ENCODE assay signal across 17 cellular contexts in the genomic region with DNA sequence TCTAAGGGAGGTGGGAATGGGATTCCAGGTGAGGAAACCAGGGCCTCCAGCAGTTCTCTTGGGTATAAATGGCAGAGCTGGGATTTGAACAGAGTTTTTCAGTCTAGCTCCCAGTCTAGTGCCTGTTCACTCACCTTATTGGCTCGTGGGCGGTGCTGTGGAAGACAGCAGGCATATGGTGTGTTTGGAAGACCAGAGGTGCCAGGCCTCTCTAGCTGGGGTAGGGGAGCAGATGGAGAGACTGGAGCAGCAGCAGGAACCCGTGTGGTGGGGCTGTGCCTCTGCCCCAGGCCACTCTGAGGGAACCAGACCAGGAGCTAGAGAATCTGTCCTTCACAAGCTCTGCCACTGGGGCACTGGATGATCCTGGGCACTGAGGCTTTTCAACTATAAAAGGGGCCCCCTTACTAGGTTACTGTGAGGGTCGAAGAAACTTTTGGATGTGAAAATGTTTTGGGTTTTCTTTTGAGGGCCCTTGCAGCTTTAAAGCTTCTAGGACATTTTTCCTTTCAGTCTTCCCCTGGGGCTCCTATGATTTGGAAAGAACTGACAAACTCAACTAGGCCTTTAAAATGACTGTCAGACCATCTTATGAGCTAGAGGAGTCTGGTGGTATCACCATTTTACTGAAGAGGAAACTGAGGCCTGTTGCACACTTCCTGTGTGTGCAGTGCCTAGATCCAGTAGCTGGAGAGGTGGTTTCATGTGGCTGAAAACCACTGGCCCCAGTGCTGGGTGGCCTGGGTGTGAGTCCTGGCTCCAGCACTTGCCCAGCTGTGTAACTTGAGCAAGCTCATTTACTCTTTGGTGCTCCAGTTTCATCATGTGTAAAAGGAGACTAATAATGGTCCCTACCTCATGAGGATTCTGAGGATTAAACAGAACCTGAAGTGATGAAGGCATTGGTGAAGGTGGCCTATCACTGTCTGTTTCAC. TPM values are rescaled to one million over a fixed set of nuclear protein-coding genes. Genes with fewer than 3 reads are reported as not detected.
DNase-seq lines count a peak whose midpoint lies in the region; ATAC-seq and TF ChIP-seq lines count a peak whose summit lies in the region.
"Had no signal": no experiment of that assay in that cellular context is flagged by ENCODE, and none has a peak within 500 bp of the region (broad histone marks: within the 10 kb centered on the region; RNA-seq: fewer than 3 reads in every experiment).

No MANE protein-coding gene starts in this region.

- H2BK20ac ChIP-seq in IMR-90 (ENCODE audit: low read depth, low read length), result no peak overlapping the region

- H3K18ac ChIP-seq in IMR-90 (ENCODE audit: low read depth, low read length), result no peak overlapping the region

- no peak overlapping the region for H2BK15ac ChIP-seq in IMR-90 (ENCODE audit: low read depth, low read length)

- H3K27me3 ChIP-seq in IMR-90 (ENCODE audit: control insufficient read depth, insufficient read depth, low read length), result peaks cover 18% of the 10 kb centered on the region
- H3K27me3 ChIP-seq in endodermal cell (ENCODE audit: control insufficient read depth, insufficient read depth, low read length, poor library complexity, severe bottlenecking), result no peaks in the 10 kb centered on the region

- H3K27ac ChIP-seq in IMR-90 (ENCODE audit: insufficient read depth, low read length) (no peak overlapping the region), endodermal cell (ENCODE audit: low read depth, low read length) (no peak overlapping the region)
- H3K27ac ChIP-seq: SK-N-MC had no signal

- H3K4me3 ChIP-seq in IMR-90 (ENCODE audit: insufficient read depth, low read depth, low read length), result no peak overlapping the region
- H3K4me3 ChIP-seq in endodermal cell (ENCODE audit: low read length), result no peak overlapping the region
- H3K4me3 ChIP-seq: SK-N-MC had no signal

- H3K36me3 Mint-ChIP-seq in endodermal cell (ENCODE audit: low read depth), result no peaks in the 10 kb centered on the region
- no peaks in the 10 kb centered on the region for H3K36me3 Mint-ChIP-seq in stimulated activated naive B cell treated with anti-CD40 and anti-IgM and Interleukin-4, amounts not matched to agents 10 μg/mL and 1 μg/mL and 100 μg/mL, for 72 hours

- H3K9me3 Mint-ChIP-seq in endodermal cell, result peaks cover 3% of the 10 kb centered on the region
- no peaks in the 10 kb centered on the region for H3K9me3 Mint-ChIP-seq in stimulated activated naive B cell treated with anti-CD40 and anti-IgM and Interleukin-4, amounts not matched to agents 10 μg/mL and 1 μg/mL and 100 μg/mL, for 72 hours

- H3K79me1 ChIP-seq in IMR-90 (ENCODE audit: low read depth in 1 of 2, low read length in 2 of 2), result no peaks in the 10 kb centered on the region

- no peak overlapping the region for H3K23ac ChIP-seq in IMR-90 (ENCODE audit: low read depth, low read length)

- no peak overlapping the region for H4K5ac ChIP-seq in IMR-90 (ENCODE audit: low read depth, low read length)

- H3K4me1 Mint-ChIP-seq in endodermal cell, result peaks cover 9% of the 10 kb centered on the region
- H3K4me1 Mint-ChIP-seq in stimulated activated naive B cell treated with anti-CD40 and anti-IgM and Interleukin-4, amounts not matched to agents 10 μg/mL and 1 μg/mL and 100 μg/mL, for 72 hours, result peaks cover 2 to 8% of the 10 kb centered on the region in 2 donors

- no peak overlapping the region for H2BK120ac ChIP-seq in IMR-90 (ENCODE audit: low read depth, low read length)

- H3K9me3 ChIP-seq in IMR-90 (ENCODE audit: control insufficient read depth, insufficient read depth, low read length) (no peaks in the 10 kb centered on the region), endodermal cell (ENCODE audit: control insufficient read depth, low read length) (no peaks in the 10 kb centered on the region)

- no peak overlapping the region for H2BK5ac ChIP-seq in IMR-90 (ENCODE audit: low read depth, low read length, poor library complexity, severe bottlenecking)

- in situ Hi-C loops in IMR-90 (cut with MboI; ENCODE audit: low sequenced_read_pairs), result no loop called here

- no peak overlapping the region for H2AFZ ChIP-seq in IMR-90 (replicated peaks; ENCODE audit: low read length, poor library complexity)

- no peak for TF ChIP-seq POLR2A in IMR-90 (IDR thresholded peaks at IDR 0.05; ENCODE audit: low read depth, low read length)

- ATAC-seq in IMR-90 (ENCODE audit: low read depth), result no peak
- ATAC-seq in stimulated activated naive B cell treated with anti-CD40 and anti-IgM and Interleukin-4, amounts not matched to agents 10 μg/mL and 1 μg/mL and 100 μg/mL, for 72 hours (replicated peaks), result no peak
- ATAC-seq: Panc1, Right ventricle myocardium inferior had no signal

- TF ChIP-seq RAD21 in IMR-90 (IDR thresholded peaks at IDR 0.05; ENCODE audit: low read length), result no peak

- H3K14ac ChIP-seq in IMR-90 (replicated peaks; ENCODE audit: low read depth, low read length), result no peak overlapping the region

- no peaks in the 10 kb centered on the region for H4K20me1 ChIP-seq in IMR-90 (ENCODE audit: insufficient read depth, low read length)

- no peak overlapping the region for H4K91ac ChIP-seq in IMR-90 (ENCODE audit: insufficient read depth, low read depth, low read length)

- intact Hi-C loops in IMR-90 (cut with micrococcal nuclease), result no loop called here

- H3K36me3 ChIP-seq in IMR-90 (ENCODE audit: control insufficient read depth, insufficient read depth, low read length) (no peaks in the 10 kb centered on the region), endodermal cell (ENCODE audit: control insufficient read depth, insufficient read depth, low read length) (no peaks in the 10 kb centered on the region)

- H3K4ac ChIP-seq in IMR-90 (ENCODE audit: low read depth, low read length), result no peak overlapping the region

- no peak for TF ChIP-seq CTCF in IMR-90 (conservative IDR thresholded peaks at IDR 0.05; ENCODE audit: low read depth, low read length)
- peak; percentile 20 for TF ChIP-seq CTCF in endodermal cell (conservative IDR thresholded peaks at IDR 0.05)

- H3K56ac ChIP-seq in IMR-90 (ENCODE audit: extremely low read depth, insufficient read depth, low read length), result no peak overlapping the region

- H2AK5ac ChIP-seq in IMR-90 (ENCODE audit: low read depth, low read length), result peak overlapping the region; percentile 43; the same call in 1 of the 2 replicates

- no TSS peak for BruUV-seq in IMR-90 (replicated peaks; lab: Mats Ljungman, UMichigan)

- H3K27ac Mint-ChIP-seq in endodermal cell, result no peak overlapping the region
- H3K27ac Mint-ChIP-seq in stimulated activated naive B cell treated with anti-CD40 and anti-IgM and Interleukin-4, amounts not matched to agents 10 μg/mL and 1 μg/mL and 100 μg/mL, for 72 hours, result no peak overlapping the region

- CTCF ChIA-PET in IMR-90 (lab: Yijun Ruan, JAX), result interaction anchor here (1.3 kb wide), 1 partner anchor 15 kb away, joined by 3 read pairs; no protein-coding TSS in a partner anchor

- no peak overlapping the region for H2AK9ac ChIP-seq in IMR-90 (replicated peaks; ENCODE audit: low read depth, low read length, poor library complexity)

- peaks cover 4% of the 10 kb centered on the region; the same call in 1 of the 2 replicates for H3K9me1 ChIP-seq in IMR-90 (ENCODE audit: insufficient read depth, low read length)

- no peak overlapping the region for H3K9ac ChIP-seq in IMR-90 (ENCODE audit: low read depth, low read length)
- H3K9ac ChIP-seq in endodermal cell (ENCODE audit: extremely low read depth, low read length, poor library complexity, severe bottlenecking), result no peak overlapping the region

- no peak overlapping the region for H3K4me3 Mint-ChIP-seq in endodermal cell
- H3K4me3 Mint-ChIP-seq in stimulated activated naive B cell treated with anti-CD40 and anti-IgM and Interleukin-4, amounts not matched to agents 10 μg/mL and 1 μg/mL and 100 μg/mL, for 72 hours, result no peak overlapping the region

- dilution Hi-C loops in IMR-90 (cut with HindIII; ENCODE audit: low sequenced_read_pairs, unreplicated experiment), result no loop called here

- peaks cover 6% of the 10 kb centered on the region for H3K27me3 Mint-ChIP-seq in endodermal cell (ENCODE audit: insufficient read depth)
- peaks cover 1 to 4% of the 10 kb centered on the region in 2 donors for H3K27me3 Mint-ChIP-seq in stimulated activated naive B cell treated with anti-CD40 and anti-IgM and Interleukin-4, amounts not matched to agents 10 μg/mL and 1 μg/mL and 100 μg/mL, for 72 hours

- no peak overlapping the region for H3K4me2 ChIP-seq in IMR-90 (ENCODE audit: low read depth, low read length)

- POLR2A ChIA-PET in IMR-90 (lab: Charles Lee; ENCODE audit: unreplicated experiment), result interaction anchor here (0.6 kb wide), 1 partner anchor 384 kb away, joined by 4 read pairs; no protein-coding TSS in a partner anchor

- 40% methylated on average over 1 of the region's 4 CpGs; no CpG with 5 or more reads in 1 of the 2 experiments for WGBS in IMR-90 (ENCODE audit: extremely low coverage in 2 of 2, insufficient read length in 1 of 2), 2 experiments
- 74 to 93% methylated on average over 2 to 4 of the region's 4 CpGs for WGBS in endodermal cell (ENCODE audit: insufficient coverage in 1 of 2, insufficient read length in 1 of 2), 2 experiments

- DNase-seq in DMS 273 (lab: John Stamatoyannopoulos, UW; ENCODE audit: unreplicated experiment) (peak; percentile 95), IMR-90 (no peak), NCI-H524 (lab: John Stamatoyannopoulos, UW) (peak; percentile 48 to 89), endodermal cell (peak; percentile 47), SKM-1 (lab: John Stamatoyannopoulos, UW; ENCODE audit: unreplicated experiment) (no peak), HCEC 1CT (no peak), NCI-H510A (lab: John Stamatoyannopoulos, UW) (no peak)
- DNase-seq in stimulated activated naive B cell treated with anti-CD40 and anti-IgM and Interleukin-4, amounts not matched to agents 10 μg/mL and 1 μg/mL and 100 μg/mL, for 72 hours, result no peak
- DNase-seq: AML-193, DMS79 treated with DMSO at 0.1 percent for 48 hours, GF-D8, GOT3, KG1, NCI-H2029 had no signal

- no peak overlapping the region for H4K8ac ChIP-seq in IMR-90 (ENCODE audit: low read depth in 2 of 2, low read length in 2 of 2)

- no peaks in the 10 kb centered on the region for H3K4me1 ChIP-seq in IMR-90 (ENCODE audit: control insufficient read depth, insufficient read depth, low read length)
- H3K4me1 ChIP-seq in endodermal cell (ENCODE audit: control insufficient read depth, insufficient read depth, low read length), result no peaks in the 10 kb centered on the region

TF ChIP-seq in IMR-90, 13 proteins besides CTCF, POLR2A, EP300 and RAD21 (continues in another document):
- TF ChIP-seq CHD1 (IDR thresholded peaks at IDR 0.05; ENCODE audit: low read depth, low read length) (no peak), MAFK (IDR thresholded peaks at IDR 0.05; ENCODE audit: low read depth, low read length) (no peak), NFE2L2 (IDR thresholded peaks at IDR 0.05; ENCODE audit: low read depth, low read length) (no peak), MXI1 (IDR thresholded peaks at IDR 0.05; ENCODE audit: borderline replicate concordance, low read depth, low read length) (no peak), RFX5 (IDR thresholded peaks at IDR 0.05; ENCODE audit: low read depth, low read length) (no peak)

RNA-seq across cellular contexts. Expression of a gene that starts 6.1 kb away (rescaled TPM):
- not detected in 2 replicates for total RNA-seq in IMR-90 (2012; rRNA removed)
- not detected in 2 replicates for polyA plus RNA-seq in IMR-90 (2012; rRNA removed)
- polyA plus RNA-seq in IMR-90 (2012; cell fraction: cytosol; rRNA removed), result not detected in 2 replicates
- polyA plus RNA-seq in IMR-90 (2012; cell fraction: nucleus; rRNA removed; ENCODE audit: low replicate concordance), result not detected in 2 replicates
- not detected for total RNA-seq in endodermal cell
- not detected for polyA plus RNA-seq in endodermal cell (2013, experiment 1 of 2)
- not detected for polyA plus RNA-seq in endodermal cell (2013, experiment 2 of 2)
- total RNA-seq: Right ventricle myocardium inferior had no signal

Comparison
In these comparisons a context has a peak if more than half of its experiments do, and no peak if none do; other contexts are left out.
1. DNase-seq: peak in DMS 273 (single experiment), NCI-H524 (2 of 2) and endodermal cell (single experiment); none in IMR-90 (single experiment), stimulated activated naive B cell treated with anti-CD40 and anti-IgM and Interleukin-4, amounts not matched to agents 10 μg/mL and 1 μg/mL and 100 μg/mL, for 72 hours (single experiment), SKM-1 (single experiment), HCEC 1CT (single experiment) and NCI-H510A (single experiment).